Comparison of ENCODE assay signal across 9 cellular contexts in the genomic region with DNA sequence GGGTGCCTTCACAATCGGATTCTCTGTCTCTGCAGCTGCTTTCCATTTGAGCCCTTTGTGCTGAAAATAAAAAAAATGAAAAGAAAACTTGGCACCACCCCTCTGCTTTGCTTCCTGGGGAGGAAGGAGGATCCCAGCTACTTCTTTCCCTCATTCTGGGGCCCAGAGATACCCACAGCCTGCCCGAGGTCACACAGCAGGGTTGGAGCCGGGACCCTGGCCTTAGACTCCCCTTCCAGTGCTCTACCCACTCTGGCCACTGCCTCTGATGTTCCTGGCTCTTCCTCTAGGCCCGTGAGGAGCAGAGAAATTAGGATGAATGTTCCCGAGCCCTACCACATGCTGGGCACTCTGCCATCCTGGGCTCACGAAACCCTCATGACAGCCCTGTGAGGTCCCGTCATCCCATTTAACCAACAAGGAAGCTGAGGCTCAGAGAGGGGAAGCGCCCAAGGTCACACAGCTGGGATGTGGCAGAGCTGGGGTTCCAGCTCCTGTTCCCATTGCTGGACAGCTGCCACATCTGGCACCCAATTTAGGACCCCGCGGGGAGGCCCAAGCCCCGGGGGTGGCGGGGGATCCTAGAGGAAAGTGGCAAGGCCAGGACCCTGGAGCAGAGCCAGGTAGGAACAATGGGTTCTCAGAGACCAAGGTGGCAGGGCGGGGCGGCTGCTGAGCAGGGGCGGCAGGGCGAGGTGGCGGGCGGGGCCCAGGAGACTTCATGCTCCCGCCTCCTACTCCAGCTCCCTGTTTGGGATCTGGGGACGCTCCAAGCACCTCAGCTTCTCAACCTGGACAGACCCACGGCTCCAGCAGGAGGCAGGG.
DNase-seq lines count a peak whose midpoint lies in the region; ATAC-seq, FAIRE-seq and TF ChIP-seq lines count a peak whose summit lies in the region.
"Had no signal": no experiment of that assay in that cellular context is flagged by ENCODE, and none has a peak within 500 bp of the region (broad histone marks: within the 10 kb centered on the region; RNA-seq: fewer than 3 reads in every experiment).

No MANE protein-coding gene starts in this region.

- no peak overlapping the region for H3K4me3 Mint-ChIP-seq in stimulated activated naive CD8-positive, alpha-beta T cell treated with anti-CD3 and anti-CD28 coated beads, Interleukin-15, amount 100 ng/mL, for 72 hours
- H3K4me3 Mint-ChIP-seq in immature natural killer cell: no peak overlapping the region
- H3K4me3 Mint-ChIP-seq: neural crest cell had no signal

- ATAC-seq in stimulated activated naive CD8-positive, alpha-beta T cell treated with anti-CD3 and anti-CD28 coated beads, Interleukin-15, amount 100 ng/mL, for 72 hours: no peak
- ATAC-seq in stimulated activated naive CD8-positive, alpha-beta T cell treated with anti-CD3 and anti-CD28 coated beads, Interleukin-15, Interleukin-2, amounts not matched to agents 100 U/mL and 50 U/mL, for 24 hours: no peak

- peaks cover 33% of the 10 kb centered on the region for H3K27me3 Mint-ChIP-seq in stimulated activated naive CD8-positive, alpha-beta T cell treated with anti-CD3 and anti-CD28 coated beads, Interleukin-15, amount 100 ng/mL, for 72 hours
- peaks cover 6 to 9% (median 8%) of the 10 kb centered on the region in 3 donors for H3K27me3 Mint-ChIP-seq in immature natural killer cell (ENCODE audit: low read depth in 3 of 3)

- peaks cover 26% of the 10 kb centered on the region for H3K4me1 Mint-ChIP-seq in stimulated activated naive CD8-positive, alpha-beta T cell treated with anti-CD3 and anti-CD28 coated beads, Interleukin-15, amount 100 ng/mL, for 72 hours
- peaks cover 0 to 2% of the 10 kb centered on the region in 2 donors for H3K4me1 Mint-ChIP-seq in immature natural killer cell

- no peaks in the 10 kb centered on the region for H3K9me3 Mint-ChIP-seq in stimulated activated naive CD8-positive, alpha-beta T cell treated with anti-CD3 and anti-CD28 coated beads, Interleukin-15, amount 100 ng/mL, for 72 hours
- H3K9me3 Mint-ChIP-seq in immature natural killer cell: no peaks in the 10 kb centered on the region
- H3K9me3 Mint-ChIP-seq: neural crest cell had no signal

- DNase-seq in stimulated activated naive CD8-positive, alpha-beta T cell treated with anti-CD3 and anti-CD28 coated beads, Interleukin-15, amount 100 ng/mL, for 72 hours: no peak
- DNase-seq in stimulated activated naive CD8-positive, alpha-beta T cell treated with anti-CD3 and anti-CD28 coated beads, Interleukin-15, Interleukin-2, amounts not matched to agents 100 U/mL and 50 U/mL, for 24 hours: no peak
- DNase-seq in choroid plexus epithelial cell (ENCODE audit: low read depth): peak; percentile 42
- peak; percentile 41 for DNase-seq in medulla oblongata (ENCODE audit: extremely low spot score)
- DNase-seq in NK-92 treated with Interleukin-12 subunit alpha and Interleukin-12 subunit beta, amount 100 ng/mL, for 24 hours (lab: John Stamatoyannopoulos, UW): no peak
- no peak for DNase-seq in frontal cortex (ENCODE audit: low spot score in 2 of 2)
- DNase-seq in DMS53 (lab: John Stamatoyannopoulos, UW): no peak
- no peak for DNase-seq in immature natural killer cell

- H3K4me3 ChIP-seq in choroid plexus epithelial cell (ENCODE audit: low read depth, low read length): no peak overlapping the region

- TF ChIP-seq CTCF in choroid plexus epithelial cell (conservative IDR thresholded peaks at IDR 0.05; ENCODE audit: low read depth, low read length): no peak

- no peak for FAIRE-seq in frontal cortex (lab: Jason Lieb, UNC)

- peak overlapping the region; percentile 48 to 77 for H3K27ac Mint-ChIP-seq in stimulated activated naive CD8-positive, alpha-beta T cell treated with anti-CD3 and anti-CD28 coated beads, Interleukin-15, amount 100 ng/mL, for 72 hours
- H3K27ac Mint-ChIP-seq in immature natural killer cell: no peak overlapping the region

- H3K36me3 Mint-ChIP-seq in immature natural killer cell: no peaks in the 10 kb centered on the region

Comparison
In these comparisons a context has a peak if more than half of its experiments do, and no peak if none do; other contexts are left out.
1. DNase-seq: peak in choroid plexus epithelial cell (single experiment) and medulla oblongata (single experiment); none in stimulated activated naive CD8-positive, alpha-beta T cell treated with anti-CD3 and anti-CD28 coated beads, Interleukin-15, amount 100 ng/mL, for 72 hours (0 of 2), stimulated activated naive CD8-positive, alpha-beta T cell treated with anti-CD3 and anti-CD28 coated beads, Interleukin-15, Interleukin-2, amounts not matched to agents 100 U/mL and 50 U/mL, for 24 hours (single experiment), NK-92 treated with Interleukin-12 subunit alpha and Interleukin-12 subunit beta, amount 100 ng/mL, for 24 hours (single experiment), frontal cortex (0 of 2), DMS53 (single experiment) and immature natural killer cell (0 of 3).
2. H3K27ac Mint-ChIP-seq: peak in stimulated activated naive CD8-positive, alpha-beta T cell treated with anti-CD3 and anti-CD28 coated beads, Interleukin-15, amount 100 ng/mL, for 72 hours (2 of 2); none in immature natural killer cell (0 of 6).